ENCODE assay signal across 26 cellular contexts in the genomic region with DNA sequence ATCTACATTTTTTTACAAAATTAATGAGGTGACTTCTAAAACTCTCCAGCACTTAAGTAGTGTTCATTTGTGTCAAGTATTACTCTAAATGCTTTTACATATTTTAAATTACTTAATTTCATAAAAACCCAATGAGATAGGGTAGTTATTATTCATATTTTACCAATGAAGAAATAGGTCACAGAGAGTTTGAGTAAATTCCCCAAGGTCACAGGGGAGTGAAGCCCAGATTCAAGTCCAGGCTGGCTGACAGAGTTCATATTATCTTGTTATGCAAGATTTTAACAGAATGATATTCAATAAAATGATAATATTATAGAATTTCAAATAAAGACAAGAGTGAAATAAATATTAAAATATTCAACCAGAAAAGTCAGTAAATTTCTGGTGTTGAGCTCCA.
"Had no signal": no experiment of that assay in that cellular context is flagged by ENCODE, and none has a peak within 500 bp of the region (broad histone marks: within the 10 kb centered on the region; RNA-seq: fewer than 3 reads in every experiment).

No MANE protein-coding gene starts in this region.

- H3K27me3 Mint-ChIP-seq: activated B cell treated with CpG ODN at 0.5 μM for 24 hours; activated CD4-positive, alpha-beta memory T cell treated with anti-CD3 and anti-CD28 coated beads for 36 hours; activated naive CD4-positive, alpha-beta T cell treated with anti-CD3 and anti-CD28 coated beads, Interleukin-2, amount 10 ng/mL, durations not matched to agents 7 days and 5 days; activated naive CD8-positive, alpha-beta T cell; activated naive CD8-positive, alpha-beta T cell treated with anti-CD3 and anti-CD28 coated beads, Interleukin-2, amount 50 U/mL, for 24 hours had no signal

- H3K4me1 Mint-ChIP-seq: activated B cell treated with CpG ODN at 0.5 μM for 24 hours; activated naive CD4-positive, alpha-beta T cell treated with anti-CD3 and anti-CD28 coated beads, Interleukin-2, amount 10 ng/mL, durations not matched to agents 7 days and 5 days; activated naive CD8-positive, alpha-beta T cell treated with anti-CD3 and anti-CD28 coated beads, Interleukin-2, amount 50 U/mL, for 24 hours had no signal

- H3K36me3 Mint-ChIP-seq: activated CD4-positive, alpha-beta memory T cell treated with anti-CD3 and anti-CD28 coated beads for 36 hours; activated naive CD4-positive, alpha-beta T cell treated with anti-CD3 and anti-CD28 coated beads, Interleukin-2, amount 10 ng/mL, durations not matched to agents 7 days and 5 days; activated naive CD8-positive, alpha-beta T cell had no signal

- H3K27ac Mint-ChIP-seq: activated B cell treated with CpG ODN at 0.5 μM for 24 hours; activated CD4-positive, alpha-beta memory T cell treated with anti-CD3 and anti-CD28 coated beads for 36 hours; activated naive CD4-positive, alpha-beta T cell treated with anti-CD3 and anti-CD28 coated beads, Interleukin-2, amount 10 ng/mL, durations not matched to agents 7 days and 5 days; activated naive CD8-positive, alpha-beta T cell; activated naive CD8-positive, alpha-beta T cell treated with anti-CD3 and anti-CD28 coated beads, Interleukin-2, amount 50 U/mL, for 24 hours had no signal

- DNase-seq: activated B cell treated with CpG ODN at 0.5 μM for 24 hours; activated CD4-positive, alpha-beta memory T cell treated with anti-CD3 and anti-CD28 coated beads for 36 hours; activated CD4-positive, alpha-beta T cell treated with anti-CD3 and anti-CD28 coated beads for 4 hours; activated CD4-positive, alpha-beta T cell treated with anti-CD3 and anti-CD28 coated beads, Interleukin-2, amount 50 U/mL, for 1 hour; activated CD4-positive, CD25-positive, alpha-beta regulatory T cell treated with anti-CD3 and anti-CD28 coated beads, Interleukin-2, amount 50 U/mL, for 72 hours; activated CD8-positive, alpha-beta memory T cell treated with anti-CD3 and anti-CD28 coated beads, Interleukin-2, amount 50 U/mL, for 48 hours; activated effector memory CD4-positive, alpha-beta T cell treated with Interleukin-2 at 50 U/mL for 16 hours; activated naive CD4-positive, alpha-beta T cell treated with anti-CD3 and anti-CD28 coated beads, Interleukin-2, amount 10 ng/mL, durations not matched to agents 7 days and 5 days; activated naive CD8-positive, alpha-beta T cell treated with anti-CD3 and anti-CD28 coated beads, Interleukin-2, amount 50 U/mL, for 24 hours; activated T-cell treated with anti-CD3 and anti-CD28 coated beads, Interleukin-2, amount 50 U/mL, for 48 hours; amniotic stem cell; aorta; brain microvascular endothelial cell; caudate nucleus; cerebellar nuclear complex; NCI-H1092 treated with DMSO at 0.1 percent for 48 hours; NCI-H187; NCI-H2081; NCI-H345; NCI-H524 treated with DMSO at 0.1 percent for 48 hours; SW 1271; T-helper 1 cell; T-helper 2 cell; T-helper 9 cell had no signal

- ATAC-seq: activated naive CD8-positive, alpha-beta T cell treated with anti-CD3 and anti-CD28 coated beads, Interleukin-2, amount 50 U/mL, for 24 hours; Panc1 had no signal

- H3K4me3 Mint-ChIP-seq: activated B cell treated with CpG ODN at 0.5 μM for 24 hours; activated CD4-positive, alpha-beta memory T cell treated with anti-CD3 and anti-CD28 coated beads for 36 hours; activated naive CD4-positive, alpha-beta T cell treated with anti-CD3 and anti-CD28 coated beads, Interleukin-2, amount 10 ng/mL, durations not matched to agents 7 days and 5 days; activated naive CD8-positive, alpha-beta T cell; activated naive CD8-positive, alpha-beta T cell treated with anti-CD3 and anti-CD28 coated beads, Interleukin-2, amount 50 U/mL, for 24 hours had no signal
